Comparison of ENCODE assay signal across 1 cellular context in the genomic region with DNA sequence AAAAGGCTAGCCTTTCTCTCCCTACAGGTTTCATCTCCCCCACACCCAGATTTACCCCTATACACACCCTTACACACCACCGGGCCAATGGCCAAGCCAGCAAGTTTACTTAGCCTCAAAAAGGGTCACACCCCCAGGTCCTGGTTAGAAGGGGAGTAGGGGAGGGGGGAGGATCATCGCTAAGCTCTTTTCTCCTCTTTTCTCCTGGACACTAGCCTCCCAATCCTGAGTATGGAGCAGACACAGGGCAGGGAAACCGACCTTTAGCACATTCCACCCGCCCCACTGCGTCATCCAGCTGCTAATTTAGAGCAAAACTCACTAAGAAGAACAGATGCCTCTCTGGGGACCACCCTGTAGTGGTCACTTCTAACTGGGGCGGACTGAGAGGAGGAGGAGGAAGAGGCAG.
A peak's percentile ranks its signal among the peaks of the same experiment; 100 is the strongest.
TF ChIP-seq lines count a peak whose summit lies in the region.

No MANE protein-coding gene starts in this region.

TF ChIP-seq in HepG2, 621 proteins besides CTCF, POLR2A, EP300 and RAD21 (continued from another document and continues in another):
- TF ChIP-seq ZFP91 (CRISPR knock-in tag; IDR thresholded peaks at IDR 0.05; ENCODE audit: borderline replicate concordance) (no peak), ZNF142 (CRISPR knock-in tag; IDR thresholded peaks at IDR 0.05) (no peak), JUN (CRISPR knock-in tag; IDR thresholded peaks at IDR 0.05) (no peak), ZNF691 (CRISPR knock-in tag; IDR thresholded peaks at IDR 0.05; ENCODE audit: borderline replicate concordance, low read depth) (no peak), XRCC5 (optimal IDR thresholded peaks at IDR 0.05; ENCODE audit: low read length) (no peak), ZNF136 (CRISPR knock-in tag; IDR thresholded peaks at IDR 0.05; ENCODE audit: low read depth) (no peak), ZBTB38 (CRISPR knock-in tag; IDR thresholded peaks at IDR 0.05) (0 out of 2 replicates have a peak, but pooled peaks have one; percentile 51), CBFB (CRISPR knock-in tag; IDR thresholded peaks at IDR 0.05) (no peak), NFIB (CRISPR knock-in tag; IDR thresholded peaks at IDR 0.05; ENCODE audit: borderline replicate concordance) (no peak), ELF1 (CRISPR knock-in tag; IDR thresholded peaks at IDR 0.05) (no peak), LBX2 (CRISPR knock-in tag; IDR thresholded peaks at IDR 0.05; ENCODE audit: borderline replicate concordance) (no peak), KDM2A (CRISPR knock-in tag; IDR thresholded peaks at IDR 0.05; ENCODE audit: borderline replicate concordance, low read depth) (no peak), ZFP90 (CRISPR knock-in tag; IDR thresholded peaks at IDR 0.05; ENCODE audit: borderline replicate concordance) (peak; percentile 66; the same call in 1 of the 2 replicates), RBFOX2 (IDR thresholded peaks at IDR 0.05; ENCODE audit: low read depth, low read length) (no peak), JUNB (CRISPR knock-in tag; IDR thresholded peaks at IDR 0.05; ENCODE audit: borderline replicate concordance) (no peak), ZNF33B (CRISPR knock-in tag; IDR thresholded peaks at IDR 0.05) (0 out of 2 replicates have a peak, but pooled peaks have one; percentile 15), KAT7 (CRISPR knock-in tag; IDR thresholded peaks at IDR 0.05; ENCODE audit: borderline replicate concordance) (no peak), POLR2AphosphoS5 (IDR thresholded peaks at IDR 0.05; ENCODE audit: low read depth, low read length) (no peak), MAFF (IDR thresholded peaks at IDR 0.05; ENCODE audit: low read depth, low read length) (no peak), ZNF263 (CRISPR knock-in tag; IDR thresholded peaks at IDR 0.05) (no peak), ARHGAP35 (CRISPR knock-in tag; IDR thresholded peaks at IDR 0.05; ENCODE audit: borderline replicate concordance) (no peak), ZBTB33 (CRISPR knock-in tag; IDR thresholded peaks at IDR 0.05) (no peak), THAP7 (CRISPR knock-in tag; IDR thresholded peaks at IDR 0.05) (0 out of 2 replicates have a peak, but pooled peaks have one; percentile 45), TAF1 (CRISPR knock-in tag; IDR thresholded peaks at IDR 0.05) (no peak), ZIK1 (CRISPR knock-in tag; IDR thresholded peaks at IDR 0.05; ENCODE audit: borderline replicate concordance, low read depth) (no peak), PRPF4 (IDR thresholded peaks at IDR 0.05; ENCODE audit: low read depth, low read length, poor library complexity, severe bottlenecking) (no peak), IKZF1 (IDR thresholded peaks at IDR 0.05) (no peak), ZNF670 (CRISPR knock-in tag; IDR thresholded peaks at IDR 0.05; ENCODE audit: borderline replicate concordance) (no peak), ZNF629 (CRISPR knock-in tag; conservative IDR thresholded peaks at IDR 0.05) (peak; percentile 45; the same call in 1 of the 2 replicates), ZNF850 (CRISPR knock-in tag; conservative IDR thresholded peaks at IDR 0.05) (no peak), NR0B2 (CRISPR knock-in tag; IDR thresholded peaks at IDR 0.05) (no peak), HMGA1 (CRISPR knock-in tag; conservative IDR thresholded peaks at IDR 0.05) (no peak), NPAS2 (CRISPR knock-in tag; IDR thresholded peaks at IDR 0.05; ENCODE audit: borderline replicate concordance) (no peak), ZGPAT (CRISPR knock-in tag; IDR thresholded peaks at IDR 0.05) (no peak), ZNF205 (CRISPR knock-in tag; IDR thresholded peaks at IDR 0.05) (no peak), ZNF567 (CRISPR knock-in tag; IDR thresholded peaks at IDR 0.05; ENCODE audit: borderline replicate concordance) (no peak), TCF7 (IDR thresholded peaks at IDR 0.05; ENCODE audit: low read depth) (no peak)
- TF ChIP-seq, protein P1, sequence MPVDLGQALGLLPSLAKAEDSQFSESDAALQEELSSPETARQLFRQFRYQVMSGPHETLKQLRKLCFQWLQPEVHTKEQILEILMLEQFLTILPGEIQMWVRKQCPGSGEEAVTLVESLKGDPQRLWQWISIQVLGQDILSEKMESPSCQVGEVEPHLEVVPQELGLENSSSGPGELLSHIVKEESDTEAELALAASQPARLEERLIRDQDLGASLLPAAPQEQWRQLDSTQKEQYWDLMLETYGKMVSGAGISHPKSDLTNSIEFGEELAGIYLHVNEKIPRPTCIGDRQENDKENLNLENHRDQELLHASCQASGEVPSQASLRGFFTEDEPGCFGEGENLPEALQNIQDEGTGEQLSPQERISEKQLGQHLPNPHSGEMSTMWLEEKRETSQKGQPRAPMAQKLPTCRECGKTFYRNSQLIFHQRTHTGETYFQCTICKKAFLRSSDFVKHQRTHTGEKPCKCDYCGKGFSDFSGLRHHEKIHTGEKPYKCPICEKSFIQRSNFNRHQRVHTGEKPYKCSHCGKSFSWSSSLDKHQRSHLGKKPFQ (CRISPR knock-in tag; IDR thresholded peaks at IDR 0.05; ENCODE audit: insufficient replicate concordance), result no peak
- TF ChIP-seq, protein P2, sequence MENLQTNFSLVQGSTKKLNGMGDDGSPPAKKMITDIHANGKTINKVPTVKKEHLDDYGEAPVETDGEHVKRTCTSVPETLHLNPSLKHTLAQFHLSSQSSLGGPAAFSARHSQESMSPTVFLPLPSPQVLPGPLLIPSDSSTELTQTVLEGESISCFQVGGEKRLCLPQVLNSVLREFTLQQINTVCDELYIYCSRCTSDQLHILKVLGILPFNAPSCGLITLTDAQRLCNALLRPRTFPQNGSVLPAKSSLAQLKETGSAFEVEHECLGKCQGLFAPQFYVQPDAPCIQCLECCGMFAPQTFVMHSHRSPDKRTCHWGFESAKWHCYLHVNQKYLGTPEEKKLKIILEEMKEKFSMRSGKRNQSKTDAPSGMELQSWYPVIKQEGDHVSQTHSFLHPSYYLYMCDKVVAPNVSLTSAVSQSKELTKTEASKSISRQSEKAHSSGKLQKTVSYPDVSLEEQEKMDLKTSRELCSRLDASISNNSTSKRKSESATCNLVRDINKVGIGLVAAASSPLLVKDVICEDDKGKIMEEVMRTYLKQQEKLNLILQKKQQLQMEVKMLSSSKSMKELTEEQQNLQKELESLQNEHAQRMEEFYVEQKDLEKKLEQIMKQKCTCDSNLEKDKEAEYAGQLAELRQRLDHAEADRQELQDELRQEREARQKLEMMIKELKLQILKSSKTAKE (CRISPR knock-in tag; IDR thresholded peaks at IDR 0.05; ENCODE audit: borderline replicate concordance), result no peak
